In the genomic region with DNA sequence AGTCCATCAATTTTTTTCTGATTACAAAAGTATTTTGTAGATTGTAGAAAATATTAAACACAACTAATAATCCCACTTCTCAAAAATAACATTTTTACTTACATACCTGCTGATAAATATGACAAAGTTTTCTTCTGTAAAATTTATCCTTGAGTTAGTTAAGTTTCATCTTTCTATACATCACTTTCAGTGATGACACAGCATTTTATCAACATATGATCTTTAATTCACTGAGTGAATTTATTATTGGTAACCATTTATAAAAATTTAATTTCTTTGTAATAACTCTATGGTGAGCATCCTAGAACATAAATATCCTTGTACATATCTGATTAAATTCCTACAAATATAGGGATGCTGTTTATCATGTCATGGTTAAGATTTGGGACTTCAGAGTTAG, we compare ENCODE assay signal across 27 cellular contexts.
DNase-seq lines count a peak whose midpoint lies in the region; ATAC-seq, FAIRE-seq and TF ChIP-seq lines count a peak whose summit lies in the region.
"Had no signal": no experiment of that assay in that cellular context is flagged by ENCODE, and none has a peak within 500 bp of the region (broad histone marks: within the 10 kb centered on the region; RNA-seq: fewer than 3 reads in every experiment).

No MANE protein-coding gene starts in this region.

- peaks cover 2% of the 10 kb centered on the region for H3K27me3 Mint-ChIP-seq in endothelial cell (ENCODE audit: unreplicated experiment)
- H3K27me3 Mint-ChIP-seq: CD4-positive, alpha-beta memory T cell; CD4-positive, CD25-positive, alpha-beta regulatory T cell; CD8-positive, alpha-beta memory T cell had no signal

- no peak overlapping the region for H2AK9ac ChIP-seq in IMR-90 (replicated peaks; ENCODE audit: low read depth, low read length, poor library complexity)

- H4K91ac ChIP-seq in IMR-90 (ENCODE audit: insufficient read depth, low read depth, low read length), result no peak overlapping the region

- H3K27ac ChIP-seq in HepG2 (ENCODE audit: extremely low read length, insufficient read depth, low read length) (no peak overlapping the region), right lobe of liver (no peak overlapping the region), IMR-90 (ENCODE audit: insufficient read depth, low read length) (no peak overlapping the region)
- H3K27ac ChIP-seq: 22Rv1, BLaER1 had no signal

- no peak overlapping the region for H2BK20ac ChIP-seq in IMR-90 (ENCODE audit: low read depth, low read length)

- H3K79me1 ChIP-seq in IMR-90 (ENCODE audit: low read depth in 1 of 2, low read length in 2 of 2), result no peaks in the 10 kb centered on the region

- no peak for TF ChIP-seq POLR2A in HepG2 (IDR thresholded peaks at IDR 0.05; ENCODE audit: insufficient read depth in 1 of 2, low read depth in 2 of 2, low read length in 2 of 2)
- TF ChIP-seq POLR2A in right lobe of liver (IDR thresholded peaks at IDR 0.05), result no peak
- TF ChIP-seq POLR2A in IMR-90 (IDR thresholded peaks at IDR 0.05; ENCODE audit: low read depth, low read length), result no peak

- H3K4me3 Mint-ChIP-seq in endothelial cell (ENCODE audit: unreplicated experiment), result no peak overlapping the region
- H3K4me3 Mint-ChIP-seq: CD14-positive monocyte; CD4-positive, alpha-beta memory T cell; CD4-positive, CD25-positive, alpha-beta regulatory T cell; CD8-positive, alpha-beta memory T cell had no signal

- H3K9me3 ChIP-seq in HepG2 (ENCODE audit: low read length) (no peaks in the 10 kb centered on the region), right lobe of liver (no peaks in the 10 kb centered on the region), IMR-90 (ENCODE audit: control insufficient read depth, insufficient read depth, low read length) (peaks cover 7% of the 10 kb centered on the region)
- H3K9me3 ChIP-seq: BE2C, BLaER1 had no signal

- no peak overlapping the region for H2BK5ac ChIP-seq in IMR-90 (ENCODE audit: low read depth, low read length, poor library complexity, severe bottlenecking)

- H3K9me1 ChIP-seq in IMR-90 (ENCODE audit: insufficient read depth, low read length), result no peaks in the 10 kb centered on the region

- no peak for TF ChIP-seq CTCF in HepG2 (CRISPR knock-in tag; IDR thresholded peaks at IDR 0.05)
- TF ChIP-seq CTCF in right lobe of liver (IDR thresholded peaks at IDR 0.05), result no peak
- TF ChIP-seq CTCF in IMR-90 (conservative IDR thresholded peaks at IDR 0.05; ENCODE audit: low read depth, low read length), result no peak
- no peak for TF ChIP-seq CTCF in endothelial cell (IDR thresholded peaks at IDR 0.05; ENCODE audit: unreplicated experiment)

- POLR2A ChIA-PET in HepG2 (lab: Yijun Ruan, JAX) (no interaction called here), IMR-90 (lab: Charles Lee; ENCODE audit: unreplicated experiment) (no interaction called here)

- dilution Hi-C loops in IMR-90 (cut with HindIII; ENCODE audit: low sequenced_read_pairs, unreplicated experiment), result no loop called here

- peaks cover 3% of the 10 kb centered on the region for H3K4me1 Mint-ChIP-seq in endothelial cell (ENCODE audit: unreplicated experiment)
- H3K4me1 Mint-ChIP-seq: CD14-positive monocyte; CD4-positive, alpha-beta memory T cell; CD4-positive, CD25-positive, alpha-beta regulatory T cell; CD8-positive, alpha-beta memory T cell had no signal

- TF ChIP-seq EP300 in HepG2 (IDR thresholded peaks at IDR 0.05; ENCODE audit: low read depth in 2 of 2, low read length in 2 of 2) (no peak), HepG2 (CRISPR knock-in tag; IDR thresholded peaks at IDR 0.05; ENCODE audit: borderline replicate concordance) (no peak)

- H3K9ac ChIP-seq in HepG2 (ENCODE audit: insufficient read depth, low read depth, low read length) (no peak overlapping the region), IMR-90 (ENCODE audit: low read depth, low read length) (no peak overlapping the region)
- H3K9ac ChIP-seq: BLaER1 had no signal

- H2BK120ac ChIP-seq in IMR-90 (ENCODE audit: low read depth, low read length), result no peak overlapping the region

- DNase-seq in HepG2 (ENCODE audit: low spot score) (no peak), right lobe of liver (no peak), IMR-90 (no peak), NCI-H2107 treated with DMSO at 0.1 percent for 48 hours (lab: John Stamatoyannopoulos, UW; ENCODE audit: unreplicated experiment) (no peak), endothelial cell (ENCODE audit: low spot score) (no peak)
- no peak for DNase-seq in stimulated activated naive CD4-positive, alpha-beta T cell (lab: John Stamatoyannopoulos, UW)
- DNase-seq: ACHN; BE2C; C1 segment of cervical spinal cord; CD4-positive, alpha-beta memory T cell; CD4-positive, CD25-positive, alpha-beta regulatory T cell; CD8-positive, alpha-beta memory T cell; COR-L47; DMS 273 treated with DMSO at 0.1 percent for 48 hours; DMS153; DMS53; DMS79; DND-41; EL; GDM1 had no signal

- H3K4me1 ChIP-seq in HepG2 (ENCODE audit: insufficient read depth, low read length) (no peaks in the 10 kb centered on the region), right lobe of liver (no peaks in the 10 kb centered on the region), IMR-90 (ENCODE audit: control insufficient read depth, insufficient read depth, low read length) (no peaks in the 10 kb centered on the region)
- H3K4me1 ChIP-seq: BE2C, BLaER1 had no signal

- no peak overlapping the region for H3K18ac ChIP-seq in IMR-90 (ENCODE audit: low read depth, low read length)

- intact Hi-C loops in HepG2 (cut with micrococcal nuclease; ENCODE audit: unreplicated experiment) (no loop called here), right lobe of liver (cut with DNase I) (no loop called here), IMR-90 (cut with micrococcal nuclease) (no loop called here)

- H3K4me2 ChIP-seq in HepG2 (ENCODE audit: low read depth, low read length), result no peak overlapping the region
- no peak overlapping the region for H3K4me2 ChIP-seq in IMR-90 (ENCODE audit: low read depth, low read length)
- H3K4me2 ChIP-seq: BLaER1 had no signal

- CTCF ChIA-PET in HepG2 (lab: Yijun Ruan, JAX; ENCODE audit: low intra/inter-chr PET ratio, low total read pairs), result no interaction called here
- CTCF ChIA-PET in IMR-90 (lab: Yijun Ruan, JAX), result no interaction called here

- no peak overlapping the region for H3K27ac Mint-ChIP-seq in endothelial cell (ENCODE audit: unreplicated experiment)
- H3K27ac Mint-ChIP-seq: CD14-positive monocyte; CD4-positive, alpha-beta memory T cell; CD8-positive, alpha-beta memory T cell had no signal

- no TSS peak for BruUV-seq in HepG2 (replicated peaks; lab: Mats Ljungman, UMichigan)
- no TSS peak for BruUV-seq in IMR-90 (replicated peaks; lab: Mats Ljungman, UMichigan)

- in situ Hi-C loops in HepG2 (cut with HindIII; ENCODE audit: extremely low pct_ligation_motif_present, low pct_unique_long_range_greater_than_20kb) (no loop called here), IMR-90 (cut with MboI; ENCODE audit: low sequenced_read_pairs) (no loop called here)

- H3K23ac ChIP-seq in IMR-90 (ENCODE audit: low read depth, low read length), result no peak overlapping the region

- H3K36me3 Mint-ChIP-seq in endothelial cell (ENCODE audit: low read depth, unreplicated experiment), result no peaks in the 10 kb centered on the region
- H3K36me3 Mint-ChIP-seq: CD14-positive monocyte; CD4-positive, alpha-beta memory T cell; CD4-positive, CD25-positive, alpha-beta regulatory T cell; CD8-positive, alpha-beta memory T cell had no signal

- no peak overlapping the region for H3K4me3 ChIP-seq in HepG2 (replicated peaks in 1 of 3; ENCODE audit: insufficient read depth in 1 of 3, low read depth in 2 of 3, low read length in 3 of 3)
- H3K4me3 ChIP-seq in right lobe of liver, result no peak overlapping the region
- no peak overlapping the region for H3K4me3 ChIP-seq in IMR-90 (ENCODE audit: insufficient read depth, low read depth, low read length)
- H3K4me3 ChIP-seq: BLaER1, GM12878 had no signal

- H3K36me3 ChIP-seq in HepG2 (replicated peaks in 1 of 2; ENCODE audit: control insufficient read depth in 1 of 2, insufficient read depth in 2 of 2, low read length in 2 of 2), result no peaks in the 10 kb centered on the region
- no peaks in the 10 kb centered on the region for H3K36me3 ChIP-seq in right lobe of liver
- H3K36me3 ChIP-seq in IMR-90 (ENCODE audit: control insufficient read depth, insufficient read depth, low read length), result no peaks in the 10 kb centered on the region
- H3K36me3 ChIP-seq: BE2C, BLaER1 had no signal

- H2AFZ ChIP-seq in HepG2 (ENCODE audit: low read length) (no peak overlapping the region), IMR-90 (replicated peaks; ENCODE audit: low read length, poor library complexity) (no peak overlapping the region)

- no peaks in the 10 kb centered on the region for H3K9me3 Mint-ChIP-seq in endothelial cell (ENCODE audit: unreplicated experiment)

- ATAC-seq in HepG2 (no peak), right lobe of liver (no peak), IMR-90 (ENCODE audit: low read depth) (no peak)
- ATAC-seq: GM12878 had no signal

- no peak overlapping the region for H4K5ac ChIP-seq in IMR-90 (ENCODE audit: low read depth, low read length)

- TF ChIP-seq RAD21 in HepG2 (CRISPR knock-in tag; IDR thresholded peaks at IDR 0.05) (no peak), IMR-90 (IDR thresholded peaks at IDR 0.05; ENCODE audit: low read length) (no peak)

- FAIRE-seq in HepG2 (lab: Jason Lieb, UNC) (no peak), endometrium (lab: Jason Lieb, UNC) (peak; percentile 66)
- FAIRE-seq: GM12878, GM12892, GM18507 had no signal

- H3K4ac ChIP-seq in IMR-90 (ENCODE audit: low read depth, low read length), result no peak overlapping the region

- H3K27me3 ChIP-seq in HepG2 (ENCODE audit: control insufficient read depth in 1 of 2, insufficient read depth in 2 of 2, low read length in 2 of 2), result no peaks in the 10 kb centered on the region; a peak in 1 of 5 replicates
- H3K27me3 ChIP-seq in right lobe of liver, result no peaks in the 10 kb centered on the region
- no peaks in the 10 kb centered on the region for H3K27me3 ChIP-seq in IMR-90 (ENCODE audit: control insufficient read depth, insufficient read depth, low read length)
- H3K27me3 ChIP-seq: BE2C, BLaER1 had no signal

- H3K14ac ChIP-seq in IMR-90 (replicated peaks; ENCODE audit: low read depth, low read length), result no peak overlapping the region

- H4K20me1 ChIP-seq in HepG2 (ENCODE audit: insufficient read depth, low read length) (no peaks in the 10 kb centered on the region), IMR-90 (ENCODE audit: insufficient read depth, low read length) (no peaks in the 10 kb centered on the region)
- H4K20me1 ChIP-seq: BLaER1 had no signal

- H2AK5ac ChIP-seq in IMR-90 (ENCODE audit: low read depth, low read length), result no peak overlapping the region

- H2BK15ac ChIP-seq in IMR-90 (ENCODE audit: low read depth, low read length), result no peak overlapping the region

- H3K56ac ChIP-seq in IMR-90 (ENCODE audit: extremely low read depth, insufficient read depth, low read length), result no peak overlapping the region

- no peak overlapping the region for H4K8ac ChIP-seq in IMR-90 (ENCODE audit: low read depth in 2 of 2, low read length in 2 of 2)

- no peaks in the 10 kb centered on the region for H3K79me2 ChIP-seq in HepG2 (ENCODE audit: insufficient read depth, low read length)

TF ChIP-seq in HepG2, 621 proteins besides CTCF, POLR2A, EP300 and RAD21 (continues in another document):
- TF ChIP-seq MAFK (conservative IDR thresholded peaks at IDR 0.05 in 1 of 2, IDR thresholded peaks at IDR 0.05 in 1 of 2; ENCODE audit: low read length in 2 of 2), result peak; percentile 34 to 75; a peak in 2 of 4 replicates

TF ChIP-seq in IMR-90, 13 proteins besides CTCF, POLR2A, EP300 and RAD21 (continues in another document):
- TF ChIP-seq NFE2L2 (IDR thresholded peaks at IDR 0.05; ENCODE audit: low read depth, low read length), result 0 out of 2 replicates have a peak, but pooled peaks have one; percentile 4
